Comparison of ENCODE assay signal across 1 cellular context in the genomic region with DNA sequence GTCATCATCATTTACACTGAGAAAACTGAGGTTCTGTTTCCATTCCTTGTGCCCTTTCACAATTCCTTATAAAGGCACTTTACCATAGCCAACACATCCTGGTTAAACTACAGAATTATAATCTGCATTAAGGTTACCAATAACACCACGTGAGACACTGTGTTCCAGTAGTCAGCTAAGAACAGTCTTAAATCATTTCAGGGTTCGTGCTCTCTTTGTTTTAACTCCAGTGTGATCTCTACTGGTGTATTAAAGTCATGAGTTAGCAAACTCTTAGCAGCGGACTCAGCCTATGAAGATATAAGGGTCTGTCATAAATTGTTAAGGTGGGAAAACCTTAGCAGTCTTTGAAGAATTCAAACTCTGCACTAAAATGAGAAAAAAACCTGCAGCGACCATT.
TF ChIP-seq lines count a peak whose summit lies in the region.

No MANE protein-coding gene starts in this region.

TF ChIP-seq in K562, 482 proteins besides CTCF, POLR2A, EP300 and RAD21:
- TF ChIP-seq, protein P1, sequence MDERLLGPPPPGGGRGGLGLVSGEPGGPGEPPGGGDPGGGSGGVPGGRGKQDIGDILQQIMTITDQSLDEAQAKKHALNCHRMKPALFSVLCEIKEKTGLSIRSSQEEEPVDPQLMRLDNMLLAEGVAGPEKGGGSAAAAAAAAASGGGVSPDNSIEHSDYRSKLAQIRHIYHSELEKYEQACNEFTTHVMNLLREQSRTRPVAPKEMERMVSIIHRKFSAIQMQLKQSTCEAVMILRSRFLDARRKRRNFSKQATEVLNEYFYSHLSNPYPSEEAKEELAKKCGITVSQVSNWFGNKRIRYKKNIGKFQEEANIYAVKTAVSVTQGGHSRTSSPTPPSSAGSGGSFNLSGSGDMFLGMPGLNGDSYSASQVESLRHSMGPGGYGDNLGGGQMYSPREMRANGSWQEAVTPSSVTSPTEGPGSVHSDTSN (CRISPR knock-in tag; IDR thresholded peaks at IDR 0.05; ENCODE audit: low read depth), result no peak
- TF ChIP-seq, protein P1 (tag; conservative IDR thresholded peaks at IDR 0.05; ENCODE audit: low read depth), result peak; percentile 57
- TF ChIP-seq CREB1 (IDR thresholded peaks at IDR 0.05), result no peak
- no peak for TF ChIP-seq CREB1 (CRISPR knock-in tag; IDR thresholded peaks at IDR 0.05)
- no peak for TF ChIP-seq PRPF4 (IDR thresholded peaks at IDR 0.05; ENCODE audit: insufficient read depth, low read depth, low read length, poor library complexity, severe bottlenecking)
- TF ChIP-seq SMAD3 (CRISPR knock-in tag; conservative IDR thresholded peaks at IDR 0.05), result no peak
- TF ChIP-seq MEIS2 (IDR thresholded peaks at IDR 0.05; ENCODE audit: partially characterized antibody), result peak; percentile 28
- TF ChIP-seq NFRKB (IDR thresholded peaks at IDR 0.05; ENCODE audit: low read depth), result no peak
TF ChIP-seq in K562: peak in this region for 2.
